Comparison of ENCODE assay signal across 1 cellular context in the genomic region with DNA sequence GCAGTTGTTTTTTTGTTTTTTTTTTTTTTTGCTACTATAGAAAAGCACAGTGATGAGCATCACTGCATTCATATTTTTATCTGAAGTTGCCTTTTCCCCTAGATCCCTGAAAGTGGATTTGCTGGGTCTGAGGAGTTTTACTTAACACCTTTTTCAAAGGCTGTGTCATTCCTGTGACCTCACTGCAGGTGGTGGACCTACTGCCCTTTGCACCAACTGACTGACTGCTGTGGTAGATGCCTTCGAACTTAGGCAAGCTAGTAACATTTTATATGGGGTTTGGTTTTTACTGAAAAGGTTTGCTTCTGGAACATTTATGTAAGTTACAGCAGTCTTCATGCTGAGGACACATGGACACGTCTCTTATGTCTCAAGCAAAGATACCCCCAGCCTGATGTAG.
TF ChIP-seq lines count a peak whose summit lies in the region.

No MANE protein-coding gene starts in this region.

TF ChIP-seq in HepG2, 621 proteins besides CTCF, POLR2A, EP300 and RAD21 (continued from another document):
- TF ChIP-seq, protein P1, sequence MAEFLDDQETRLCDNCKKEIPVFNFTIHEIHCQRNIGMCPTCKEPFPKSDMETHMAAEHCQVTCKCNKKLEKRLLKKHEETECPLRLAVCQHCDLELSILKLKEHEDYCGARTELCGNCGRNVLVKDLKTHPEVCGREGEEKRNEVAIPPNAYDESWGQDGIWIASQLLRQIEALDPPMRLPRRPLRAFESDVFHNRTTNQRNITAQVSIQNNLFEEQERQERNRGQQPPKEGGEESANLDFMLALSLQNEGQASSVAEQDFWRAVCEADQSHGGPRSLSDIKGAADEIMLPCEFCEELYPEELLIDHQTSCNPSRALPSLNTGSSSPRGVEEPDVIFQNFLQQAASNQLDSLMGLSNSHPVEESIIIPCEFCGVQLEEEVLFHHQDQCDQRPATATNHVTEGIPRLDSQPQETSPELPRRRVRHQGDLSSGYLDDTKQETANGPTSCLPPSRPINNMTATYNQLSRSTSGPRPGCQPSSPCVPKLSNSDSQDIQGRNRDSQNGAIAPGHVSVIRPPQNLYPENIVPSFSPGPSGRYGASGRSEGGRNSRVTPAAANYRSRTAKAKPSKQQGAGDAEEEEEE (CRISPR knock-in tag; IDR thresholded peaks at IDR 0.05; ENCODE audit: borderline replicate concordance): no peak
TF ChIP-seq in HepG2: peak in this region for 18.
